ENCODE assay signal across 2 cellular contexts in genomic region chr11:69972351-69972802, GRCh38.
TF ChIP-seq lines count a peak whose summit lies in the region.

No MANE protein-coding gene starts in this region.

TF ChIP-seq in IMR-90, 13 proteins besides CTCF, POLR2A, EP300 and RAD21:
- TF ChIP-seq ELK1 (IDR thresholded peaks at IDR 0.05; ENCODE audit: borderline replicate concordance, low read depth, low read length) (no peak), NFE2L2 (IDR thresholded peaks at IDR 0.05; ENCODE audit: low read depth, low read length) (no peak), CEBPB (IDR thresholded peaks at IDR 0.05; ENCODE audit: low read depth, low read length) (no peak), RFX5 (IDR thresholded peaks at IDR 0.05; ENCODE audit: low read depth, low read length) (no peak), BHLHE40 (IDR thresholded peaks at IDR 0.05; ENCODE audit: low read depth, low read length) (no peak), MXI1 (IDR thresholded peaks at IDR 0.05; ENCODE audit: borderline replicate concordance, low read depth, low read length) (no peak), MAZ (IDR thresholded peaks at IDR 0.05; ENCODE audit: borderline replicate concordance, low read depth, low read length) (no peak), FOS (IDR thresholded peaks at IDR 0.05; ENCODE audit: low read depth, low read length) (no peak), RCOR1 (IDR thresholded peaks at IDR 0.05; ENCODE audit: insufficient replicate concordance, low read length) (no peak), USF2 (IDR thresholded peaks at IDR 0.05; ENCODE audit: low read depth, low read length) (no peak), MAFK (IDR thresholded peaks at IDR 0.05; ENCODE audit: low read depth, low read length) (no peak), CHD1 (IDR thresholded peaks at IDR 0.05; ENCODE audit: low read depth, low read length) (no peak)

TF ChIP-seq in WTC11, 78 proteins besides CTCF, POLR2A, EP300 and RAD21:
- TF ChIP-seq ZNF423 (CRISPR knock-in tag; IDR thresholded peaks at IDR 0.05) (no peak), ZNF317 (CRISPR knock-in tag; IDR thresholded peaks at IDR 0.05; ENCODE audit: borderline replicate concordance, low read depth) (no peak), EMX1 (CRISPR knock-in tag; IDR thresholded peaks at IDR 0.05) (no peak), SOX15 (CRISPR knock-in tag; IDR thresholded peaks at IDR 0.05) (no peak), SP1 (CRISPR knock-in tag; conservative IDR thresholded peaks at IDR 0.05) (no peak), ETV6 (CRISPR knock-in tag; IDR thresholded peaks at IDR 0.05) (no peak), USF2 (CRISPR knock-in tag; IDR thresholded peaks at IDR 0.05) (no peak), ELF4 (CRISPR knock-in tag; IDR thresholded peaks at IDR 0.05; ENCODE audit: low read depth) (no peak), NFATC4 (CRISPR knock-in tag; IDR thresholded peaks at IDR 0.05) (no peak), FOXP1 (CRISPR knock-in tag; IDR thresholded peaks at IDR 0.05; ENCODE audit: borderline replicate concordance) (no peak), ZNF281 (CRISPR knock-in tag; IDR thresholded peaks at IDR 0.05) (no peak)
TF ChIP-seq in WTC11: peak in this region for 0.
